19 cellular contexts compared by ENCODE assay signal in the genomic region with DNA sequence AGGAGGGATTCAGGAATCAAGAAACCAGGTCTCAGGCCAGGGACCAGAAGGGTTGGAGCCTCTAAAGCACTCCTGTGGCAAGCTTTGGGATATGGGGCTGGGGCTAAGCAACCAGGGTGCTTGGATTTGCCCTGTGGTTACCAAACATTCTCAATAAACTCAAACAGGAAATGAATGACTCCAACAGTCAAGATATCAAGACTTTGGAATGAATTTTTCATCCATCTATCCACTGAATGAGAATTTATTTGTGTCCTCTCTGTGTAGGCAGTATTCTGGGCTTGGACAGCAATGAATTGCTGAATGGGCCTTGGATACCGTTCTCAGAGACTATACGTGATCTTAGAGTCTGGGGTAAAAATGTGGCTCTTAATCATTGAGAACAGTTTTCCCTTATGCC.
DNase-seq lines count a peak whose midpoint lies in the region; ATAC-seq, FAIRE-seq and TF ChIP-seq lines count a peak whose summit lies in the region.
"Had no signal": no experiment of that assay in that cellular context is flagged by ENCODE, and none has a peak within 500 bp of the region (broad histone marks: within the 10 kb centered on the region; RNA-seq: fewer than 3 reads in every experiment).

No MANE protein-coding gene starts in this region.

- no peak overlapping the region for H3K27ac Mint-ChIP-seq in astrocyte (ENCODE audit: unreplicated experiment)
- H3K27ac Mint-ChIP-seq: CD4-positive, alpha-beta memory T cell had no signal

- H3K4me1 Mint-ChIP-seq in astrocyte (ENCODE audit: low read depth, unreplicated experiment), result peaks cover 4% of the 10 kb centered on the region
- H3K4me1 Mint-ChIP-seq: CD4-positive, alpha-beta memory T cell had no signal

- H3K23ac ChIP-seq in mesenchymal stem cell (ENCODE audit: low read length in 2 of 2), result no peak overlapping the region

- H2BK5ac ChIP-seq in mesenchymal stem cell (ENCODE audit: low read depth, low read length, poor library complexity, severe bottlenecking), result no peak overlapping the region

- H3K9me3 ChIP-seq in astrocyte (ENCODE audit: insufficient read depth, low read depth, low read length), result no peaks in the 10 kb centered on the region
- H3K9me3 ChIP-seq in mesenchymal stem cell (ENCODE audit: control insufficient read depth, low read length), result no peaks in the 10 kb centered on the region
- H3K9me3 ChIP-seq in PC-3 (ENCODE audit: low read length), result no peaks in the 10 kb centered on the region
- H3K9me3 ChIP-seq in kidney (ENCODE audit: control insufficient read depth in 1 of 2, low read length in 2 of 2), result no peaks in the 10 kb centered on the region
- H3K9me3 ChIP-seq: SJSA1 had no signal

- no peak overlapping the region for H3K14ac ChIP-seq in mesenchymal stem cell (ENCODE audit: low read length in 2 of 2)

- H3K4ac ChIP-seq in mesenchymal stem cell (ENCODE audit: low read depth in 1 of 2, low read length in 2 of 2), result no peak overlapping the region

- no peaks in the 10 kb centered on the region for H3K79me2 ChIP-seq in astrocyte (ENCODE audit: insufficient read depth, low read length)
- H3K79me2 ChIP-seq in PC-3 (ENCODE audit: low read length), result no peaks in the 10 kb centered on the region

- H3K9me3 Mint-ChIP-seq in astrocyte (ENCODE audit: unreplicated experiment), result no peaks in the 10 kb centered on the region
- H3K9me3 Mint-ChIP-seq: CD4-positive, alpha-beta memory T cell had no signal

- H4K20me1 ChIP-seq in astrocyte (ENCODE audit: insufficient read depth, low read length) (no peaks in the 10 kb centered on the region), PC-3 (ENCODE audit: low read length) (no peaks in the 10 kb centered on the region)

- H3K36me3 Mint-ChIP-seq in astrocyte (ENCODE audit: low read depth, unreplicated experiment), result peaks cover 4% of the 10 kb centered on the region

- intact Hi-C loops in PC-3 (cut with micrococcal nuclease) (no loop called here), posterior cingulate gyrus (cut with DNase I) (loop anchor here (10.0 kb wide), 1 partner anchor 119 kb away; no protein-coding TSS in a partner anchor), kidney (cut with DNase I) (no loop called here)

- H3K4me2 ChIP-seq in astrocyte (ENCODE audit: low read length), result no peak overlapping the region
- no peak overlapping the region for H3K4me2 ChIP-seq in mesenchymal stem cell (ENCODE audit: low read length, poor library complexity, severe bottlenecking)
- no peak overlapping the region for H3K4me2 ChIP-seq in PC-3 (ENCODE audit: low read length)

- FAIRE-seq in astrocyte (lab: Jason Lieb, UNC), result peak; percentile 34
- no peak for FAIRE-seq in kidney (lab: Jason Lieb, UNC)
- FAIRE-seq: G401.6, HTR-8/SVneo had no signal

- no peaks in the 10 kb centered on the region for H3F3A ChIP-seq in PC-3 (ENCODE audit: low read length, unreplicated experiment)

- no peak overlapping the region for H4K8ac ChIP-seq in mesenchymal stem cell (ENCODE audit: low read length)

- H3K27me3 ChIP-seq in astrocyte (ENCODE audit: insufficient read depth, low read length) (no peaks in the 10 kb centered on the region), mesenchymal stem cell (ENCODE audit: control insufficient read depth in 1 of 2, insufficient read depth in 1 of 2, low read length in 2 of 2) (peaks cover 0 to 7% of the 10 kb centered on the region in 2 experiments), PC-3 (ENCODE audit: low read length) (no peaks in the 10 kb centered on the region)
- H3K27me3 ChIP-seq: SJSA1 had no signal

- no peak for ATAC-seq in PC-3

- no peak overlapping the region for H4K91ac ChIP-seq in mesenchymal stem cell (ENCODE audit: low read length)

- CTCF ChIA-PET in PC-3 (lab: Charles Lee), result no interaction called here

- no peak overlapping the region for H2BK120ac ChIP-seq in mesenchymal stem cell (ENCODE audit: low read depth, low read length)

- POLR2A ChIA-PET in PC-3 (lab: Charles Lee; ENCODE audit: unreplicated experiment), result no interaction called here

- no peak overlapping the region for H2BK12ac ChIP-seq in mesenchymal stem cell (ENCODE audit: low read length in 2 of 2)

- H3K4me3 Mint-ChIP-seq in astrocyte (ENCODE audit: unreplicated experiment), result no peak overlapping the region
- H3K4me3 Mint-ChIP-seq: CD4-positive, alpha-beta memory T cell had no signal

- no TSS peak for BruUV-seq in PC-3 (replicated peaks; lab: Mats Ljungman, UMichigan)

- no peaks in the 10 kb centered on the region for H3K36me3 ChIP-seq in astrocyte (ENCODE audit: insufficient read depth, low read length)
- no peaks in the 10 kb centered on the region for H3K36me3 ChIP-seq in mesenchymal stem cell (ENCODE audit: control insufficient read depth in 1 of 2, insufficient read depth in 2 of 2, low read depth in 1 of 2, low read length in 2 of 2)
- no peaks in the 10 kb centered on the region; the same call in 1 of the 2 replicates for H3K36me3 ChIP-seq in PC-3 (ENCODE audit: low read depth, low read length)
- no peaks in the 10 kb centered on the region for H3K36me3 ChIP-seq in kidney (ENCODE audit: control insufficient read depth in 1 of 2, insufficient read depth in 2 of 2, low read length in 2 of 2)
- H3K36me3 ChIP-seq: SJSA1 had no signal

- no peak overlapping the region for H2AFZ ChIP-seq in astrocyte (ENCODE audit: low read depth, low read length)
- H2AFZ ChIP-seq in mesenchymal stem cell (ENCODE audit: low read depth, low read length), result no peak overlapping the region
- H2AFZ ChIP-seq in PC-3 (ENCODE audit: low read length), result no peak overlapping the region

- H3K79me1 ChIP-seq in mesenchymal stem cell (replicated peaks; ENCODE audit: low read length, poor library complexity, severe bottlenecking), result no peaks in the 10 kb centered on the region

- peak; percentile 37 for DNase-seq in AG20443 (ENCODE audit: low spot score)
- DNase-seq in HCEC 1CT, result peak; percentile 18
- DNase-seq in astrocyte (ENCODE audit: low read depth), result peak; percentile 41
- DNase-seq in mesenchymal stem cell, result peak; percentile 16
- DNase-seq in PC-3, result no peak
- no peak for DNase-seq in activated effector memory CD4-positive, alpha-beta T cell treated with Interleukin-2 at 50 U/mL for 16 hours
- DNase-seq in posterior cingulate gyrus, result no peak
- DNase-seq in kidney, result no peak
- DNase-seq: Calu3; CD4-positive, alpha-beta memory T cell; H7; NCI-H1105 treated with DMSO at 0.1 percent for 48 hours; NCI-H187; NCI-H446; NCI-H69 had no signal

- H2BK15ac ChIP-seq in mesenchymal stem cell (ENCODE audit: low read depth, poor library complexity, severe bottlenecking), result no peak overlapping the region

- H3K9ac ChIP-seq in astrocyte (ENCODE audit: low read length), result no peak overlapping the region
- H3K9ac ChIP-seq in mesenchymal stem cell (ENCODE audit: low read length), result no peak overlapping the region
- H3K9ac ChIP-seq in PC-3 (ENCODE audit: low read length), result no peak overlapping the region
- H3K9ac ChIP-seq in kidney (ENCODE audit: low read length in 2 of 2), result no peak overlapping the region

- no peak overlapping the region for H3K18ac ChIP-seq in mesenchymal stem cell (ENCODE audit: low read depth in 1 of 2, low read length in 2 of 2)

- H3K27ac ChIP-seq in astrocyte (ENCODE audit: low read depth, low read length) (no peak overlapping the region), mesenchymal stem cell (ENCODE audit: low read length, poor library complexity, severe bottlenecking) (no peak overlapping the region), PC-3 (ENCODE audit: low read length) (no peak overlapping the region), kidney (ENCODE audit: low read depth in 2 of 2, low read length in 2 of 2) (no peak overlapping the region)
- H3K27ac ChIP-seq: RWPE1, SJSA1 had no signal

- no peaks in the 10 kb centered on the region for H3K9me2 ChIP-seq in PC-3 (replicated peaks; ENCODE audit: low read length)

- no peak for TF ChIP-seq CTCF in astrocyte (IDR thresholded peaks at IDR 0.05; ENCODE audit: insufficient read depth, low read depth, low read length)
- no peak for TF ChIP-seq CTCF in PC-3 (conservative IDR thresholded peaks at IDR 0.05; ENCODE audit: low read depth, low read length)
- no peak for TF ChIP-seq CTCF in kidney (IDR thresholded peaks at IDR 0.05; ENCODE audit: borderline replicate concordance, extremely low read depth, insufficient read depth)

- WGBS in mesenchymal stem cell, result 85% methylated on average over 2 of the region's 2 CpGs

- H3K4me1 ChIP-seq in astrocyte (ENCODE audit: insufficient read depth, low read length) (peaks cover 8% of the 10 kb centered on the region), mesenchymal stem cell (ENCODE audit: control insufficient read depth, insufficient read depth, low read depth, low read length) (peaks cover 14% of the 10 kb centered on the region), PC-3 (ENCODE audit: insufficient read depth, low read length) (no peaks in the 10 kb centered on the region), kidney (ENCODE audit: control insufficient read depth in 1 of 2, insufficient read depth in 1 of 2, low read depth in 1 of 2, low read length in 2 of 2) (peaks cover 0 to 5% of the 10 kb centered on the region in 2 donors)
- H3K4me1 ChIP-seq: SJSA1 had no signal

- peaks cover 50% of the 10 kb centered on the region for H3K27me3 Mint-ChIP-seq in astrocyte (ENCODE audit: low read depth, unreplicated experiment)
- H3K27me3 Mint-ChIP-seq: CD4-positive, alpha-beta memory T cell had no signal

- H2AK5ac ChIP-seq in mesenchymal stem cell (ENCODE audit: low read length, severe bottlenecking), result no peak overlapping the region

- no peak overlapping the region for H3K4me3 ChIP-seq in astrocyte (ENCODE audit: insufficient read depth, low read depth, low read length)
- no peak overlapping the region for H3K4me3 ChIP-seq in mesenchymal stem cell (ENCODE audit: insufficient read depth in 1 of 2, low read depth in 1 of 2, low read length in 2 of 2)
- H3K4me3 ChIP-seq in PC-3 (ENCODE audit: low read length), result no peak overlapping the region
- no peak overlapping the region for H3K4me3 ChIP-seq in kidney (ENCODE audit: low read length in 2 of 2)
- H3K4me3 ChIP-seq: SJSA1 had no signal

Comparison
In these comparisons a context has a peak if more than half of its experiments do, and no peak if none do; other contexts are left out.
1. DNase-seq: peak in AG20443 (single experiment), HCEC 1CT (single experiment), astrocyte (single experiment) and mesenchymal stem cell (single experiment); none in PC-3 (single experiment), activated effector memory CD4-positive, alpha-beta T cell treated with Interleukin-2 at 50 U/mL for 16 hours (single experiment), posterior cingulate gyrus (0 of 10) and kidney (single experiment).